ENCODE assay signal across 1 cellular context in the genomic region with DNA sequence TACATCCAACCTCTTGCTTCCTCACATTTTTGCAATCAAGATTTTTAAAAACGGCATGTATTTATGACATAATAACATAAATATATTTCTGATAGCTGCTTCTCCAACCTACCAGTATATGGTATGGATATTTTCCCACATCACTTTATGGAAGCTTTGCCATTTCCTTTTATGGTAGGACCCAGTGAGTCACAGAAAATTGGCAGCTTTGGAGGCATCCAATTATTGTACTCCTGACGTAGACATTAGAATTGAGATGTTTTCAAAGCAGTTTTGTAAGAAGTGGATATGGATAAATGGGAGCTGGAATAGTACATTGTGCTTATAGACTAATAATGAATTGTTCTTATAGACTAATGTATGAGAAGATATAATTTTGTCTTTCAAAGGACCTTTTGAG.
TF ChIP-seq lines count a peak whose summit lies in the region.

No MANE protein-coding gene starts in this region.

TF ChIP-seq in IMR-90, 13 proteins besides CTCF, POLR2A, EP300 and RAD21 (continued from another document):
- TF ChIP-seq CEBPB (IDR thresholded peaks at IDR 0.05; ENCODE audit: low read depth, low read length) = no peak
TF ChIP-seq in IMR-90: peak in this region for 0.
